Comparison of ENCODE assay signal across 1 cellular context in genomic region chr20:57539889-57540288, GRCh38.
TF ChIP-seq lines count a peak whose summit lies in the region.

No MANE protein-coding gene starts in this region.

TF ChIP-seq in SK-N-SH, 30 proteins besides CTCF, POLR2A, EP300 and RAD21 (continued from another document):
- TF ChIP-seq REST (IDR thresholded peaks at IDR 0.05; ENCODE audit: low read depth, low read length), result no peak
- TF ChIP-seq NFIC (IDR thresholded peaks at IDR 0.05; ENCODE audit: borderline replicate concordance), result no peak
- no peak for TF ChIP-seq TCF12 (IDR thresholded peaks at IDR 0.05)
- no peak for TF ChIP-seq POLR2AphosphoS5 (IDR thresholded peaks at IDR 0.05; ENCODE audit: low read depth, low read length)
- no peak for TF ChIP-seq SMC3 (IDR thresholded peaks at IDR 0.05; ENCODE audit: low read depth, low read length)
- no peak for TF ChIP-seq YY1 (IDR thresholded peaks at IDR 0.05; ENCODE audit: low read depth)
- TF ChIP-seq USF2 (IDR thresholded peaks at IDR 0.05; ENCODE audit: borderline replicate concordance, low read depth, low read length), result no peak
- no peak for TF ChIP-seq MEF2A (IDR thresholded peaks at IDR 0.05; ENCODE audit: borderline replicate concordance, low read depth)
- no peak for TF ChIP-seq MAX (IDR thresholded peaks at IDR 0.05; ENCODE audit: low read depth)
- TF ChIP-seq RFX5 (IDR thresholded peaks at IDR 0.05; ENCODE audit: low read length), result no peak
- no peak for TF ChIP-seq RCOR1 (IDR thresholded peaks at IDR 0.05; ENCODE audit: low read length)
